In the genomic region with DNA sequence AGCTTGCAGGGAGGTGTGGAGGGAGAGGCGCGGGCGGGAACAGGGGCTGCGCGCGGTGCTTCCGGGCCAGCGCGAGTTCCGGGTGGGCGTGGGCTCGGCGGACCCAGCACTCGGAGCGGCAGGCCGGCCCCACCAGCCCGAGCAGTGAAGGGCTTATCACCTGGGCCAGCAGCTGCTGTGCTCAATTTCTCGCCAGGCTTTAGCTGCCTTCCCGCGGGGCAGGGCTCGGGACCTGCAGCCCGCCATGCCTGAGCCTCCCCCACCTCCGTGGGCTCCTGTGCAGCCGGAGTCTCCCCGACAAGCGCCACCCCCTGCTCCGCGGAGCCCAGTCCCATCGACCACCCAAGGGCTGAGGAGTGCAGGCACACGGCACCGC, we compare ENCODE assay signal across 1 cellular context.
TF ChIP-seq lines count a peak whose summit lies in the region.

No MANE protein-coding gene starts in this region.

TF ChIP-seq in K562, 482 proteins besides CTCF, POLR2A, EP300 and RAD21:
- TF ChIP-seq POLR2G (IDR thresholded peaks at IDR 0.05; ENCODE audit: low read depth, low read length): 0 out of 2 replicates have a peak, but pooled peaks have one; percentile 32
- 0 out of 2 replicates have a peak, but pooled peaks have one; percentile 39 for TF ChIP-seq RBFOX2 (IDR thresholded peaks at IDR 0.05; ENCODE audit: low read depth, low read length)
